ENCODE assay signal across 7 cellular contexts in genomic region chr15:77672110-77672509, GRCh38. TPM values are rescaled to one million over a fixed set of nuclear protein-coding genes. Genes with fewer than 3 reads are reported as not detected.
"Had no signal": no experiment of that assay in that cellular context is flagged by ENCODE, and none has a peak within 500 bp of the region (broad histone marks: within the 10 kb centered on the region; RNA-seq: fewer than 3 reads in every experiment).

No MANE protein-coding gene starts in this region.

- ATAC-seq: HCT116, K562 had no signal

- H3K9me3 ChIP-seq: HAP-1 had no signal

- H3K4me1 ChIP-seq: HAP-1 had no signal

- H3K4me3 ChIP-seq: GM23248, HAP-1, K562 had no signal

- DNase-seq: GM23248, GOT3, H7, IMR-90 had no signal

- H3K27ac ChIP-seq: GM23248 had no signal

RNA-seq across cellular contexts. Expression of gene LINGO1, which starts 39.4 kb away (rescaled TPM):
- total RNA-seq: GM23248, IMR-90 had no signal
- polyA plus RNA-seq: GM23248 had no signal
